In the genomic region with DNA sequence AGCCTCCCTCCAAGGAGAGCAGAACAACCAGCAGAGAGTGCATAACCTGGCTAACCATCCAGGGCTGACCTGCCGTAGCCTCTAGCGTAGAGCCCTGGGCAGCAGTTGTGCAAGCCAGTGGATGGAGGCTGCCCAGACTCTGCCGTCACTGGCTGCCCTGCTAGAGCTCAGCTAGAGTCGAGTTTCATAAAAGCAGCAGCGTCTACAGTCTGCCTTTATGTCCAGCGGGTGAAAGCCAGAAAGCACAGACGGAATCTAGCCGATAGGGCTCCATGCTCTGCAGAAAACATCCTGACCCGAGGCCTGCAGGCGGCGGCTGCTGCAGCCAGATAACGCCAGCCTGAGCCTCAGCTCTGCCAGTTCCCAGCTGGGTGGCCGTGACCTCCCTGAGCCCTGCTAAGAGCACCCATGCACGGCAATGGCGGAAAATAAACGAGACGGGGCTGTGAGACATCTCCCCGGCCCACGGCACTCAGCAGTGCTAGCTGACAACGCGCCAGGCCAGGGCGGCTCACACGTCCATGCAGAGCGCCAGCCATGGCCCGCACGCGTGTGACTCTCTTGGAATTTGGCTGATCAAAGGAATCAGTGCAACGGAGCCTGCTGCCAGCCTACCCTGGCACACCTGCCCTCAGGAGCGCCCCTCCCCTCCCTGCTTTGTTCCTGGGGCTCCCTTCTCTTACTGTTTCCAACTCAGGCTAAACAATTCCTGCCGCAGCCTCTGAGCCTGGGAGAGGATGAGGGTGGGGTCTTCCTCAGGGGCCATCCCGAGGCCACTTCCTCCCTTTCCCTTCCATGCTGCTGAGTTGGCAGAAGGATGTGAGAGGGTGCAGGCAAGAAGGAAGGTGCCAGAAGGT, we compare ENCODE assay signal across 11 cellular contexts.
DNase-seq lines count a peak whose midpoint lies in the region; ATAC-seq, FAIRE-seq and TF ChIP-seq lines count a peak whose summit lies in the region.
"Had no signal": no experiment of that assay in that cellular context is flagged by ENCODE, and none has a peak within 500 bp of the region (broad histone marks: within the 10 kb centered on the region; RNA-seq: fewer than 3 reads in every experiment).

No MANE protein-coding gene starts in this region.

- H3K27me3 ChIP-seq in MM.1S (replicated peaks; ENCODE audit: insufficient read depth, low read length) (peaks cover 32% of the 10 kb centered on the region), K562 (ENCODE audit: control insufficient read depth in 2 of 2, insufficient read depth in 2 of 2, low read length in 2 of 2) (peaks cover 6 to 55% of the 10 kb centered on the region in 2 experiments), testis (no peaks in the 10 kb centered on the region)

- no peak overlapping the region for H3K4me3 ChIP-seq in MM.1S (ENCODE audit: low read length)
- H3K4me3 ChIP-seq in K562, result no peak overlapping the region
- no peak overlapping the region for H3K4me3 ChIP-seq in testis
- H3K4me3 ChIP-seq: SJSA1 had no signal

- H2AFZ ChIP-seq in MM.1S (ENCODE audit: low read length) (no peak overlapping the region), K562 (ENCODE audit: low read depth, low read length) (no peak overlapping the region)

- H3K4me2 ChIP-seq in MM.1S (ENCODE audit: low read depth, low read length) (peak overlapping the region; percentile 71; the same call in 1 of the 2 replicates), K562 (ENCODE audit: insufficient read depth, low read length) (no peak overlapping the region)

- no peaks in the 10 kb centered on the region for H3K9me1 ChIP-seq in K562 (ENCODE audit: control insufficient read depth, insufficient read depth, low read length)

- CTCF ChIA-PET in K562 (lab: Yijun Ruan, JAX; ENCODE audit: low intra/inter-chr PET ratio), result no interaction called here

- TF ChIP-seq RAD21 in K562 (CRISPR knock-in tag; conservative IDR thresholded peaks at IDR 0.05 in 1 of 2, IDR thresholded peaks at IDR 0.05 in 1 of 2), result peak in 1 of 2 experiments; percentile 10; a peak in 1 of 4 replicates

- peak; percentile 67 for FAIRE-seq in K562 (lab: Jason Lieb, UNC)

- H3K4me1 ChIP-seq in MM.1S (ENCODE audit: low read length), result peaks cover 35% of the 10 kb centered on the region
- H3K4me1 ChIP-seq in K562 (replicated peaks in 1 of 2; ENCODE audit: control insufficient read depth in 2 of 2, insufficient read depth in 2 of 2, low read length in 2 of 2), result peaks cover 2 to 12% of the 10 kb centered on the region in 2 experiments; a peak in 3 of 5 replicates
- peaks cover 20% of the 10 kb centered on the region for H3K4me1 ChIP-seq in testis
- H3K4me1 ChIP-seq: SJSA1 had no signal

- TF ChIP-seq EP300 in K562 (IDR thresholded peaks at IDR 0.05; ENCODE audit: low read length), result no peak

- in situ Hi-C loops in K562 (cut with MboI), result no loop called here

- BruUV-seq in K562 (replicated peaks; lab: Mats Ljungman, UMichigan), result no TSS peak

- intact Hi-C loops in K562 (cut with micrococcal nuclease), result no loop called here
- intact Hi-C loops in testis (cut with DNase I; ENCODE audit: low total_unique reads), result no loop called here

- H3K79me2 ChIP-seq in MM.1S (ENCODE audit: low read length), result no peaks in the 10 kb centered on the region
- no peaks in the 10 kb centered on the region for H3K79me2 ChIP-seq in K562 (ENCODE audit: control insufficient read depth, insufficient read depth, low read length)

- TF ChIP-seq POLR2A in K562 (conservative IDR thresholded peaks at IDR 0.05), result no peak
- no peak for TF ChIP-seq POLR2A in testis (IDR thresholded peaks at IDR 0.05)

- POLR2A ChIA-PET in K562 (lab: Yijun Ruan, JAX), result interaction anchor here (0.5 kb wide), 1 partner anchor 575 kb away, joined by 3 read pairs; no protein-coding TSS in a partner anchor

- ATAC-seq in K562, result peak; percentile 87
- ATAC-seq: activated CD4-positive, alpha-beta T cell treated with anti-CD3 and anti-CD28 coated beads for 36 hours had no signal

- H3K36me3 ChIP-seq in MM.1S (replicated peaks; ENCODE audit: insufficient read depth, low read length) (no peaks in the 10 kb centered on the region), K562 (ENCODE audit: control insufficient read depth, insufficient read depth, low read length) (no peaks in the 10 kb centered on the region), testis (ENCODE audit: low read depth, missing control alignments) (no peaks in the 10 kb centered on the region)
- H3K36me3 ChIP-seq: SJSA1 had no signal

- no peaks in the 10 kb centered on the region for H3K9me2 ChIP-seq in MM.1S (replicated peaks; ENCODE audit: insufficient read depth, low read length)

- H4K20me1 ChIP-seq in MM.1S (ENCODE audit: insufficient read depth, low read length) (no peaks in the 10 kb centered on the region), K562 (replicated peaks; ENCODE audit: control insufficient read depth, insufficient read depth, low read length) (peaks cover 19% of the 10 kb centered on the region)

- H3K9me3 ChIP-seq in MM.1S (replicated peaks; ENCODE audit: insufficient read depth, low read length) (no peaks in the 10 kb centered on the region), K562 (replicated peaks; ENCODE audit: control insufficient read depth, insufficient read depth, low read depth, low read length) (no peaks in the 10 kb centered on the region), testis (no peaks in the 10 kb centered on the region)
- H3K9me3 ChIP-seq: SJSA1 had no signal

- DNase-seq in MM.1S, result no peak
- DNase-seq in K562 (ENCODE audit: extremely low read depth in 1 of 4, low spot score in 3 of 4), result peak; percentile 62 to 79 (median 71)
- peak; percentile 71 for DNase-seq in kidney tubule cell (ENCODE audit: low spot score)
- peak; percentile 72 for DNase-seq in testis
- no peak for DNase-seq in T-helper 2 cell
- no peak for DNase-seq in GM03348 (ENCODE audit: low spot score)
- no peak for DNase-seq in SW480 (ENCODE audit: low spot score)
- DNase-seq: activated CD4-positive, alpha-beta T cell treated with anti-CD3 and anti-CD28 coated beads for 36 hours; NCI-H510A treated with DMSO at 0.1 percent for 48 hours; stimulated activated naive B cell treated with anti-CD40 and anti-IgM and Interleukin-4, amounts not matched to agents 10 μg/mL and 1 μg/mL and 100 μg/mL, for 72 hours had no signal

- H3F3A ChIP-seq in MM.1S (ENCODE audit: insufficient read depth, low read length), result no peaks in the 10 kb centered on the region

- 3% methylated on average over 21 of the region's 31 CpGs for WGBS in K562 (ENCODE audit: insufficient coverage, low coverage, missing lambda C conversion rate)
- 37 to 54% methylated on average over 20 to 31 of the region's 31 CpGs for WGBS in testis, 2 donors

- TF ChIP-seq CTCF in MM.1S (IDR thresholded peaks at IDR 0.05; ENCODE audit: low read length) (no peak), K562 (IDR thresholded peaks at IDR 0.05 in 2 of 3, conservative IDR thresholded peaks at IDR 0.05 in 1 of 3; ENCODE audit: insufficient read depth in 2 of 3, low read depth in 1 of 3, low read length in 3 of 3) (0 out of 6 replicates have a peak, but pooled peaks of 1 of the 3 experiments have one; percentile 15), testis (IDR thresholded peaks at IDR 0.05) (no peak)

- H3K27ac ChIP-seq in MM.1S (ENCODE audit: low read length), result peak overlapping the region; percentile 64; the same call in 1 of the 2 replicates
- no peak overlapping the region for H3K27ac ChIP-seq in K562 (ENCODE audit: extremely low read depth, low read depth, low read length)
- peak overlapping the region in 1 of 2 donors; percentile 68 for H3K27ac ChIP-seq in testis
- H3K27ac ChIP-seq: SJSA1 had no signal

- no peak overlapping the region for H3K9ac ChIP-seq in MM.1S (ENCODE audit: low read length)
- H3K9ac ChIP-seq in K562 (ENCODE audit: insufficient read depth in 1 of 2, low read depth in 2 of 2, low read length in 2 of 2), result peak overlapping the region in 1 of 2 experiments; percentile 64; a peak in 1 of 4 replicates

TF ChIP-seq in K562, 482 proteins besides CTCF, POLR2A, EP300 and RAD21 (continues in another document):
- TF ChIP-seq CBFA2T2 (conservative IDR thresholded peaks at IDR 0.05) (peak; percentile 79), LARP7 (IDR thresholded peaks at IDR 0.05) (no peak), STAT5A (IDR thresholded peaks at IDR 0.05; ENCODE audit: borderline replicate concordance, low read length) (peak; percentile 47), TCF7 (IDR thresholded peaks at IDR 0.05; ENCODE audit: borderline replicate concordance) (no peak), BHLHE40 (IDR thresholded peaks at IDR 0.05; ENCODE audit: low read length) (no peak), POLR2AphosphoS5 (IDR thresholded peaks at IDR 0.05; ENCODE audit: control insufficient read depth, insufficient read depth, low read depth, low read length) (peak; percentile 51; the same call in 1 of the 2 replicates), ZNF146 (CRISPR knock-in tag; IDR thresholded peaks at IDR 0.05; ENCODE audit: unreplicated experiment) (no peak), TAL1 (IDR thresholded peaks at IDR 0.05) (peak; percentile 74), TEAD4 (IDR thresholded peaks at IDR 0.05; ENCODE audit: low read length) (peak; percentile 58; the same call in 1 of the 2 replicates), TEAD4 (CRISPR knock-in tag; IDR thresholded peaks at IDR 0.05; ENCODE audit: borderline replicate concordance) (no peak), MTA2 (IDR thresholded peaks at IDR 0.05; ENCODE audit: low read depth) (peak; percentile 46; the same call in 1 of the 2 replicates), SMAD4 (CRISPR knock-in tag; conservative IDR thresholded peaks at IDR 0.05) (0 out of 2 replicates have a peak, but pooled peaks have one; percentile 50), ARID1B (IDR thresholded peaks at IDR 0.05) (peak; percentile 68), TCF3 (CRISPR knock-in tag; IDR thresholded peaks at IDR 0.05) (peak; percentile 89), CBFA2T3 (IDR thresholded peaks at IDR 0.05) (peak; percentile 90), NCOR1 (IDR thresholded peaks at IDR 0.05) (peak; percentile 59), HDAC1 (IDR thresholded peaks at IDR 0.05) (peak in 1 of 2 experiments; percentile 36; a peak in 1 of 4 replicates), ZNF436 (CRISPR knock-in tag; IDR thresholded peaks at IDR 0.05) (no peak)
- TF ChIP-seq, protein P1, sequence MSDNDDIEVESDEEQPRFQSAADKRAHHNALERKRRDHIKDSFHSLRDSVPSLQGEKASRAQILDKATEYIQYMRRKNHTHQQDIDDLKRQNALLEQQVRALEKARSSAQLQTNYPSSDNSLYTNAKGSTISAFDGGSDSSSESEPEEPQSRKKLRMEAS (CRISPR knock-in tag; IDR thresholded peaks at IDR 0.05), result 0 out of 2 replicates have a peak, but pooled peaks have one; percentile 31
- TF ChIP-seq, protein P2, sequence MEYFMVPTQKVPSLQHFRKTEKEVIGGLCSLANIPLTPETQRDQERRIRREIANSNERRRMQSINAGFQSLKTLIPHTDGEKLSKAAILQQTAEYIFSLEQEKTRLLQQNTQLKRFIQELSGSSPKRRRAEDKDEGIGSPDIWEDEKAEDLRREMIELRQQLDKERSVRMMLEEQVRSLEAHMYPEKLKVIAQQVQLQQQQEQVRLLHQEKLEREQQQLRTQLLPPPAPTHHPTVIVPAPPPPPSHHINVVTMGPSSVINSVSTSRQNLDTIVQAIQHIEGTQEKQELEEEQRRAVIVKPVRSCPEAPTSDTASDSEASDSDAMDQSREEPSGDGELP (CRISPR knock-in tag; IDR thresholded peaks at IDR 0.05; ENCODE audit: borderline replicate concordance), result peak; percentile 90

Comparison
In these comparisons a context has a peak if more than half of its experiments do, and no peak if none do; other contexts are left out.
1. DNase-seq: peak in K562 (4 of 4), kidney tubule cell (single experiment) and testis (single experiment); none in MM.1S (single experiment), T-helper 2 cell (0 of 5), GM03348 (single experiment) and SW480 (single experiment).